ENCODE assay signal across 9 cellular contexts in the genomic region with DNA sequence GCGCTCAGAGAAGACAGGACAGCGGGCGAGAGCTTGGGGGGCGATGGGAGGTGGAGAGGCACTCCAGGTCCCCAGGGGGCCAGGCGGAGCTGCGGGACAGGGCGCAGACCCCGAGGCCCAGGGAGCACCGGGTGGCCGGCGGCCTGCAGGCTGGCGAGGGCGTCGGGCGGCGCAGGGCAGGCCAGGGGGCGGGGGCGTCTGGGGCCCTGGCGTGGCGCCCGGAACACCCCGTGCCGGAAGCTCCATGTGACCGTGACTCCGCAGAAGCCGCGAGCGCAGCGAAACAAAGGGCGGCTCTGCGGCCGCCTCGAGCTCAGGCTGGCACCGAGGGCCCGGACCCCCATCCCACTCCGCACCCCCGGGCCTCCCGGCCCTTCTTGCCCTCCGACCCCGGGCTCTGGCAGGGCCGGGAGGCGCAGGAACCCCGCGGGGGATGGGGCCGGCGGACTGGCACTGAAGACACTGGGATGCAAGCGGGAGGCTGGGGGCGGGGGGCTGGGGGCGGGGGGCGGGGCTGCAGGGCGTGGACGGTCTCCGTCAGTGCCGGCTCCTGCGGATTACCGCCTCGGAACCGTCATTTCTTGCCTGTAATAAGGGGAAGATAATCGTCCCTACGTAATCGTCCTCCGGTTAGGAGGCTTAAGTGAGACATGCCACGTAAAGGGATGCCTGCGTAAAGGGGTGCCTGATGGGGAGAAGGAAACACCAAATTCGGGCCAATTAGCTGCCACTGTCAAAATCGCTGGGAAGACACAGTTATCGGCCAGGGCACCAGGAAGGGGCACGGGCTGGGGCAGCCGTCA. TPM values are rescaled to one million over a fixed set of nuclear protein-coding genes. Genes with fewer than 3 reads are reported as not detected.
DNase-seq lines count a peak whose midpoint lies in the region; ATAC-seq and TF ChIP-seq lines count a peak whose summit lies in the region.
"Had no signal": no experiment of that assay in that cellular context is flagged by ENCODE, and none has a peak within 500 bp of the region (broad histone marks: within the 10 kb centered on the region; RNA-seq: fewer than 3 reads in every experiment).

No MANE protein-coding gene starts in this region.

- H3K27me3 Mint-ChIP-seq in Caco-2 (ENCODE audit: insufficient read depth, unreplicated experiment), result no peaks in the 10 kb centered on the region

- H3K36me3 Mint-ChIP-seq in Caco-2 (ENCODE audit: insufficient read depth, unreplicated experiment), result no peaks in the 10 kb centered on the region

- H3K9me3 Mint-ChIP-seq in Caco-2 (ENCODE audit: unreplicated experiment), result no peaks in the 10 kb centered on the region

- no peaks in the 10 kb centered on the region for H3K9me3 ChIP-seq in Caco-2

- H3K4me1 ChIP-seq in Caco-2, result peaks cover 18% of the 10 kb centered on the region

- H3K27me3 ChIP-seq in Caco-2 (replicated peaks; ENCODE audit: control insufficient read depth, insufficient read depth, low read length), result no peaks in the 10 kb centered on the region

- TF ChIP-seq CTCF in Caco-2 (IDR thresholded peaks at IDR 0.05; ENCODE audit: insufficient read depth in 1 of 2, low read depth in 1 of 2, low read length in 1 of 2, severe bottlenecking in 1 of 2, unreplicated experiment in 1 of 2), result no peak

- POLR2A ChIA-PET in Caco-2 (lab: Charles Lee), result interaction anchor here (0.5 to 1.5 kb wide), 8 partner anchors 16 to 477 kb away, joined by 3 to 9 read pairs (median 4); no protein-coding TSS in a partner anchor

- H3K4me3 ChIP-seq in Caco-2 (ENCODE audit: low read depth, low read length), result peak overlapping the region; percentile 40

- CTCF ChIA-PET in Caco-2 (lab: Charles Lee), result interaction anchor here (0.6 to 1.0 kb wide), 2 partner anchors 114 to 148 kb away, joined by 3 to 4 read pairs; no protein-coding TSS in a partner anchor

- H3K4me1 Mint-ChIP-seq in Caco-2 (ENCODE audit: low read depth, unreplicated experiment), result peaks cover 6% of the 10 kb centered on the region

- intact Hi-C loops in Caco-2 (cut with micrococcal nuclease; ENCODE audit: unreplicated experiment), result loop anchor here (1.0 kb wide), 1 partner anchor 16 kb away; no protein-coding TSS in a partner anchor

- no peaks in the 10 kb centered on the region for H3K36me3 ChIP-seq in Caco-2 (ENCODE audit: control insufficient read depth, insufficient read depth, low read length)

- no TSS peak for BruUV-seq in Caco-2 (replicated peaks; lab: Mats Ljungman, UMichigan)

- H3K27ac Mint-ChIP-seq in Caco-2 (ENCODE audit: unreplicated experiment), result peak overlapping the region; percentile 80

- H3K27ac ChIP-seq in substantia nigra (ENCODE audit: low read depth, low read length, poor library complexity, severe bottlenecking), result peak overlapping the region; percentile 97

- DNase-seq in Caco-2, result peak in 1 of 2 experiments; percentile 44
- peak; percentile 81 for DNase-seq in HT-29 (ENCODE audit: low spot score)
- DNase-seq in RPMI7951 (ENCODE audit: low read depth), result peak; percentile 84
- DNase-seq in activated gamma-delta T cell treated with Interleukin-2 at 50 U/mL for 16 hours, result peak; percentile 68
- peak; percentile 83 for DNase-seq in foreskin melanocyte
- peak in 55 of 56 donors; percentile 37 to 95 (median 86) for DNase-seq in nucleus accumbens (lab: John Stamatoyannopoulos, UW)
- peak; percentile 38 to 95 (median 88) for DNase-seq in substantia nigra (lab: John Stamatoyannopoulos, UW)

- ATAC-seq in GM19468 (IDR thresholded peaks at IDR 0.05; ENCODE audit: extremely low read depth, unreplicated experiment), result peak; percentile 93

- peak overlapping the region; percentile 73 for H3K4me3 Mint-ChIP-seq in Caco-2 (ENCODE audit: unreplicated experiment)

RNA-seq across cellular contexts. Expression of gene SH2D6, which starts 19.2 kb away (rescaled TPM):
- total RNA-seq in Caco-2 (2022), result 0.51 and 0.88 TPM in 2 replicates
- total RNA-seq in HT-29 (2014; rRNA removed; shearing (Covaris generic)), result 0.08 and 0.21 TPM in 2 replicates
- total RNA-seq in RPMI7951 (2014; rRNA removed; shearing (Covaris generic)), result not detected in 2 replicates
- total RNA-seq: glomerular endothelial cell had no signal

RNA-seq across cellular contexts. Expression of gene CAPG, which starts 27.5 kb away (rescaled TPM):
- total RNA-seq in Caco-2 (2022), result 6.2 and 10.0 TPM in 2 replicates
- 460 and 472 TPM in 2 replicates for total RNA-seq in HT-29 (2014; rRNA removed; shearing (Covaris generic))
- 5.2 and 8.5 TPM in 2 replicates for total RNA-seq in RPMI7951 (2014; rRNA removed; shearing (Covaris generic))

Comparison
In these comparisons a context has a peak if more than half of its experiments do, and no peak if none do; other contexts are left out.
1. RNA of gene CAPG, which starts 27.5 kb away (total RNA-seq): 460 to 472 TPM in HT-29; 6.2 to 10.0 TPM in Caco-2 and 5.2 to 8.5 TPM in RPMI7951; every median in the first group is over 10 times any median in the second.